Comparison of ENCODE assay signal across 16 cellular contexts in genomic region chr2:68193144-68193543, GRCh38. TPM values are rescaled to one million over a fixed set of nuclear protein-coding genes. Genes with fewer than 3 reads are reported as not detected.
DNase-seq lines count a peak whose midpoint lies in the region; ATAC-seq, FAIRE-seq and TF ChIP-seq lines count a peak whose summit lies in the region.
"Had no signal": no experiment of that assay in that cellular context is flagged by ENCODE, and none has a peak within 500 bp of the region (broad histone marks: within the 10 kb centered on the region; RNA-seq: fewer than 3 reads in every experiment).

No MANE protein-coding gene starts in this region.

- peak overlapping the region; percentile 20; the same call in 1 of the 2 replicates for H3K4me2 ChIP-seq in PC-9

- H3K79me2 ChIP-seq in PC-9 (ENCODE audit: low read depth): peaks cover 87% of the 10 kb centered on the region

- peaks cover 28% of the 10 kb centered on the region for H3K4me1 ChIP-seq in PC-9 (replicated peaks; ENCODE audit: insufficient read depth)
- peaks cover 23 to 69% (median 48%) of the 10 kb centered on the region in 4 donors for H3K4me1 ChIP-seq in esophagus muscularis mucosa
- H3K4me1 ChIP-seq in gastrocnemius medialis: peaks cover 28 to 36% of the 10 kb centered on the region in 2 donors
- peaks cover 3 to 11% of the 10 kb centered on the region in 2 donors for H3K4me1 ChIP-seq in thyroid gland
- H3K4me1 ChIP-seq: Caco-2 had no signal

- CTCF ChIA-PET in PC-9 (lab: Charles Lee): interaction anchor here (2.2 kb wide), 1 partner anchor 57 kb away, joined by 4 read pairs; no protein-coding TSS in a partner anchor

- intact Hi-C loops in PC-9 (cut with micrococcal nuclease; ENCODE audit: unreplicated experiment) (no loop called here), esophagus muscularis mucosa (cut with DNase I) (loop anchor here (10.0 kb wide), 1 partner anchor 68 kb away; no protein-coding TSS in a partner anchor), gastrocnemius medialis (cut with DNase I; ENCODE audit: low total_unique reads) (loop anchor here (10.0 kb wide), 1 partner anchor 92 kb away; no protein-coding TSS in a partner anchor), thyroid gland (cut with DNase I) (loop anchor here (10.0 kb wide), 1 partner anchor 92 kb away; no protein-coding TSS in a partner anchor)

- H3K9me3 ChIP-seq in PC-9 (ENCODE audit: insufficient read depth, low read depth) (no peaks in the 10 kb centered on the region), esophagus muscularis mucosa (no peaks in the 10 kb centered on the region), gastrocnemius medialis (no peaks in the 10 kb centered on the region), thyroid gland (no peaks in the 10 kb centered on the region)
- H3K9me3 ChIP-seq: Caco-2 had no signal

- DNase-seq in GM12891 (ENCODE audit: insufficient read length, low spot score) (no peak), PC-9 (no peak), esophagus muscularis mucosa (ENCODE audit: extremely low spot score) (no peak), gastrocnemius medialis (no peak), thyroid gland (no peak), NCI-H2171 (lab: John Stamatoyannopoulos, UW) (no peak)
- DNase-seq: activated CD4-positive, alpha-beta T cell treated with anti-CD3 and anti-CD28 coated beads, Interleukin-2, amount 50 U/mL, for 48 hours; amygdala; Caco-2; effector memory CD4-positive, alpha-beta T cell; midbrain; NCI-H2029; substantia nigra; T-helper 1 cell had no signal

- BruUV-seq in PC-9 (replicated peaks; lab: Mats Ljungman, UMichigan): no TSS peak

- no peak for TF ChIP-seq EP300 in esophagus muscularis mucosa (IDR thresholded peaks at IDR 0.05)

- TF ChIP-seq POLR2A in GM12891 (IDR thresholded peaks at IDR 0.05; ENCODE audit: low read depth, low read length) (no peak), esophagus muscularis mucosa (IDR thresholded peaks at IDR 0.05; ENCODE audit: low read depth) (no peak), gastrocnemius medialis (IDR thresholded peaks at IDR 0.05) (no peak), thyroid gland (IDR thresholded peaks at IDR 0.05) (no peak)

- no peak for TF ChIP-seq CTCF in PC-9 (conservative IDR thresholded peaks at IDR 0.05)
- TF ChIP-seq CTCF in esophagus muscularis mucosa (IDR thresholded peaks at IDR 0.05): no peak
- TF ChIP-seq CTCF in gastrocnemius medialis (IDR thresholded peaks at IDR 0.05 in 4 of 5, conservative IDR thresholded peaks at IDR 0.05 in 1 of 5): no peak
- TF ChIP-seq CTCF in thyroid gland (IDR thresholded peaks at IDR 0.05): no peak

- no peak overlapping the region for H3K4me3 ChIP-seq in PC-9
- H3K4me3 ChIP-seq in esophagus muscularis mucosa: no peak overlapping the region
- no peak overlapping the region for H3K4me3 ChIP-seq in gastrocnemius medialis
- H3K4me3 ChIP-seq in thyroid gland (replicated peaks in 1 of 3): no peak overlapping the region

- H3K9me2 ChIP-seq in PC-9 (ENCODE audit: insufficient read depth): no peaks in the 10 kb centered on the region

- no peaks in the 10 kb centered on the region; the same call in 1 of the 2 replicates for H4K20me1 ChIP-seq in PC-9 (ENCODE audit: insufficient read depth)

- H3K27ac ChIP-seq in PC-9 (peak overlapping the region; percentile 60), esophagus muscularis mucosa (replicated peaks in 1 of 4) (peak overlapping the region in 3 of 4 donors; percentile 12 to 47 (median 14)), gastrocnemius medialis (peak overlapping the region; percentile 21 to 50 (median 34)), thyroid gland (no peak overlapping the region)

- POLR2A ChIA-PET in PC-9 (lab: Charles Lee; ENCODE audit: unreplicated experiment): interaction anchor here (0.6 kb wide), 1 partner anchor 57 kb away, joined by 3 read pairs; no protein-coding TSS in a partner anchor

- in situ Hi-C loops in gastrocnemius medialis (cut with MboI; ENCODE audit: low sequenced_read_pairs in 4 of 4): loop anchor here in 3 of 4 donors (10.0 kb wide), 1 partner anchor 52 kb away; no protein-coding TSS in a partner anchor

- H3K27me3 ChIP-seq in PC-9 (ENCODE audit: insufficient read depth, low read depth): no peaks in the 10 kb centered on the region
- no peaks in the 10 kb centered on the region for H3K27me3 ChIP-seq in esophagus muscularis mucosa
- H3K27me3 ChIP-seq in gastrocnemius medialis: no peaks in the 10 kb centered on the region
- H3K27me3 ChIP-seq in thyroid gland: no peaks in the 10 kb centered on the region

- no peak for ATAC-seq in gastrocnemius medialis
- no peak for ATAC-seq in HG03442 (IDR thresholded peaks at IDR 0.05; ENCODE audit: unreplicated experiment)
- ATAC-seq in GM19328 (IDR thresholded peaks at IDR 0.05; ENCODE audit: unreplicated experiment): no peak

- 44% methylated on average over 3 of the region's 3 CpGs for WGBS in esophagus muscularis mucosa
- WGBS in thyroid gland, 2 donors: 82% methylated on average over 3 of the region's 3 CpGs

- FAIRE-seq in GM12891 (lab: Jason Lieb, UNC): peak; percentile 41

- H2AFZ ChIP-seq in PC-9: no peak overlapping the region

- peaks cover 28% of the 10 kb centered on the region for H3F3A ChIP-seq in PC-9 (ENCODE audit: insufficient read depth, low read depth)

- no peaks in the 10 kb centered on the region for H3K36me3 ChIP-seq in PC-9 (ENCODE audit: low read depth)
- H3K36me3 ChIP-seq in esophagus muscularis mucosa: no peaks in the 10 kb centered on the region
- H3K36me3 ChIP-seq in gastrocnemius medialis: no peaks in the 10 kb centered on the region
- no peaks in the 10 kb centered on the region for H3K36me3 ChIP-seq in thyroid gland

TF ChIP-seq in GM12891, 5 proteins besides CTCF, POLR2A, EP300 and RAD21:
- TF ChIP-seq PAX5 (IDR thresholded peaks at IDR 0.05; ENCODE audit: insufficient read depth, low read length, severe bottlenecking) (no peak), SPI1 (IDR thresholded peaks at IDR 0.05; ENCODE audit: low read depth, low read length) (no peak), POLR2AphosphoS5 (IDR thresholded peaks at IDR 0.05; ENCODE audit: low read depth, low read length) (no peak), TAF1 (IDR thresholded peaks at IDR 0.05; ENCODE audit: low read depth, low read length) (no peak), POU2F2 (IDR thresholded peaks at IDR 0.05; ENCODE audit: low read depth, low read length) (no peak)

RNA-seq across cellular contexts. Expression of gene PNO1, which starts 35.5 kb away (rescaled TPM):
- polyA plus RNA-seq in GM12891 (2012; ENCODE audit: low read depth, missing spikeins): 16.7 TPM
- total RNA-seq in PC-9 (2021) (11.2 and 17.8 TPM in 2 replicates), esophagus muscularis mucosa (10 to 100 TPM; 16.6 to 27.3 (median 22.2) TPM), gastrocnemius medialis (10 to 100 TPM; 19.8 to 26.4 (median 23.6) TPM), thyroid gland (10 to 100 TPM; 13.2 to 23.2 (median 18.5) TPM)

RNA-seq across cellular contexts. Expression of gene PPP3R1, which starts 59.2 kb away (rescaled TPM):
- 20.7 TPM for polyA plus RNA-seq in GM12891 (2012; ENCODE audit: low read depth, missing spikeins)
- total RNA-seq in PC-9 (2021) (58.8 and 67.5 TPM in 2 replicates), esophagus muscularis mucosa (10 to 100 TPM; 19.3 to 28.0 (median 25.7) TPM), gastrocnemius medialis (10 to 100 TPM; 16.9 to 32.3 (median 29.8) TPM), thyroid gland (10 to 100 TPM; 29.4 to 35.1 (median 31.4) TPM)

Comparison
In these comparisons a context has a peak if more than half of its experiments do, and no peak if none do; other contexts are left out.
1. H3K27ac ChIP-seq: peak in PC-9 (single experiment), esophagus muscularis mucosa (3 of 4) and gastrocnemius medialis (4 of 4); none in thyroid gland (0 of 3).